Comparison of ENCODE assay signal across 8 cellular contexts in genomic region chr2:152611458-152612231, GRCh38.
A peak's percentile ranks its signal among the peaks of the same experiment; 100 is the strongest.
DNase-seq lines count a peak whose midpoint lies in the region; ATAC-seq and TF ChIP-seq lines count a peak whose summit lies in the region.

No MANE protein-coding gene starts in this region.

- H3K27me3 Mint-ChIP-seq in CD4-positive, CD25-positive, alpha-beta regulatory T cell, result peaks cover 16% of the 10 kb centered on the region
- peaks cover 3% of the 10 kb centered on the region for H3K27me3 Mint-ChIP-seq in activated T-helper 1 cell treated with anti-CD3 and anti-CD28 coated beads, Interleukin-12 subunit alpha, Interleukin-12 subunit beta, Interleukin-2, Interleukin-4 antibody, amounts not matched to agents 30 ng/mL and 10 ng/mL and 1 ng/mL, durations not matched to agents 14 hours and 24 hours and 36 hours (ENCODE audit: insufficient read depth)

- H3K4me1 Mint-ChIP-seq in CD4-positive, CD25-positive, alpha-beta regulatory T cell, result peaks cover 0 to 3% (median 0%) of the 10 kb centered on the region in 4 donors
- peaks cover 33% of the 10 kb centered on the region for H3K4me1 Mint-ChIP-seq in activated T-helper 1 cell treated with anti-CD3 and anti-CD28 coated beads, Interleukin-12 subunit alpha, Interleukin-12 subunit beta, Interleukin-2, Interleukin-4 antibody, amounts not matched to agents 30 ng/mL and 10 ng/mL and 1 ng/mL, durations not matched to agents 14 hours and 24 hours and 36 hours (ENCODE audit: low read depth)

- peaks cover 7% of the 10 kb centered on the region for H3K27me3 ChIP-seq in CD4-positive, CD25-positive, alpha-beta regulatory T cell (ENCODE audit: control insufficient read depth, insufficient read depth, low read length)
- no peaks in the 10 kb centered on the region for H3K27me3 ChIP-seq in kidney epithelial cell (ENCODE audit: control insufficient read depth, insufficient read depth, low read length)
- H3K27me3 ChIP-seq in tibial artery, result no peaks in the 10 kb centered on the region

- POLR2A ChIA-PET in HEK293T (lab: Yijun Ruan, JAX), result no interaction called here

- peak; percentile 27 for TF ChIP-seq CTCF in kidney epithelial cell (IDR thresholded peaks at IDR 0.05; ENCODE audit: insufficient read depth, low read length, poor library complexity, severe bottlenecking)
- no peak for TF ChIP-seq CTCF in tibial artery (IDR thresholded peaks at IDR 0.05)

- H3K27ac ChIP-seq in CD4-positive, CD25-positive, alpha-beta regulatory T cell (ENCODE audit: insufficient read depth, low read length, poor library complexity, severe bottlenecking), result no peak overlapping the region
- peak overlapping the region in 1 of 2 donors; percentile 39 for H3K27ac ChIP-seq in tibial artery

- CTCF ChIA-PET in HEK293T (lab: Yijun Ruan, JAX), result no interaction called here

- H3K4me1 ChIP-seq in CD4-positive, CD25-positive, alpha-beta regulatory T cell (ENCODE audit: control insufficient read depth, insufficient read depth, low read length, poor library complexity, severe bottlenecking), result no peaks in the 10 kb centered on the region
- peaks cover 0 to 6% (median 3%) of the 10 kb centered on the region in 4 donors for H3K4me1 ChIP-seq in tibial artery

- H3K36me3 Mint-ChIP-seq in CD4-positive, CD25-positive, alpha-beta regulatory T cell, result no peaks in the 10 kb centered on the region
- peaks cover 3% of the 10 kb centered on the region for H3K36me3 Mint-ChIP-seq in activated T-helper 1 cell treated with anti-CD3 and anti-CD28 coated beads, Interleukin-12 subunit alpha, Interleukin-12 subunit beta, Interleukin-2, Interleukin-4 antibody, amounts not matched to agents 30 ng/mL and 10 ng/mL and 1 ng/mL, durations not matched to agents 14 hours and 24 hours and 36 hours (ENCODE audit: low read depth)

- H3K36me3 ChIP-seq in CD4-positive, CD25-positive, alpha-beta regulatory T cell (ENCODE audit: control insufficient read depth, insufficient read depth, low read length), result no peaks in the 10 kb centered on the region
- no peaks in the 10 kb centered on the region for H3K36me3 ChIP-seq in kidney epithelial cell (ENCODE audit: control insufficient read depth, insufficient read depth, low read length)
- H3K36me3 ChIP-seq in tibial artery, result peaks cover 0 to 26% (median 21%) of the 10 kb centered on the region in 3 donors

- no peak overlapping the region for H3K27ac Mint-ChIP-seq in CD4-positive, CD25-positive, alpha-beta regulatory T cell
- peak overlapping the region; percentile 18 for H3K27ac Mint-ChIP-seq in activated T-helper 1 cell treated with anti-CD3 and anti-CD28 coated beads, Interleukin-12 subunit alpha, Interleukin-12 subunit beta, Interleukin-2, Interleukin-4 antibody, amounts not matched to agents 30 ng/mL and 10 ng/mL and 1 ng/mL, durations not matched to agents 14 hours and 24 hours and 36 hours

- H3K9me3 ChIP-seq in CD4-positive, CD25-positive, alpha-beta regulatory T cell (ENCODE audit: control insufficient read depth in 2 of 2, low read length in 2 of 2), result no peaks in the 10 kb centered on the region
- no peaks in the 10 kb centered on the region for H3K9me3 ChIP-seq in tibial artery

- no peak for DNase-seq in CD4-positive, CD25-positive, alpha-beta regulatory T cell
- DNase-seq in activated T-helper 1 cell treated with anti-CD3 and anti-CD28 coated beads, Interleukin-12 subunit alpha, Interleukin-12 subunit beta, Interleukin-2, Interleukin-4 antibody, amounts not matched to agents 30 ng/mL and 10 ng/mL and 1 ng/mL, durations not matched to agents 14 hours and 24 hours and 36 hours (ENCODE audit: low spot score), result no peak
- peak; percentile 54 for DNase-seq in kidney epithelial cell (ENCODE audit: low read depth)
- peak; percentile 73 to 74 for DNase-seq in tibial artery
- no peak for DNase-seq in HEK293T (ENCODE audit: extremely low spot score)
- no peak for DNase-seq in occipital lobe (lab: John Stamatoyannopoulos, UW)

- no peak overlapping the region for H3K4me3 ChIP-seq in CD4-positive, CD25-positive, alpha-beta regulatory T cell (ENCODE audit: low read depth, low read length)
- no peak overlapping the region for H3K4me3 ChIP-seq in kidney epithelial cell (ENCODE audit: low read depth, low read length)
- H3K4me3 ChIP-seq in tibial artery, result no peak overlapping the region

- intact Hi-C loops in activated T-helper 1 cell treated with anti-CD3 and anti-CD28 coated beads, Interleukin-12 subunit alpha, Interleukin-12 subunit beta, Interleukin-2, Interleukin-4 antibody, amounts not matched to agents 30 ng/mL and 10 ng/mL and 1 ng/mL, durations not matched to agents 14 hours and 24 hours and 36 hours (cut with micrococcal nuclease), result loop anchor here (5.0 kb wide), 2 partner anchors 39 to 274 kb away; partner anchors contain the start of gene FMNL2
- intact Hi-C loops in tibial artery (cut with DNase I; ENCODE audit: low total_unique reads), result no loop called here

- ATAC-seq in CD4-positive, CD25-positive, alpha-beta regulatory T cell (ENCODE audit: low read depth in 2 of 2), result peak; percentile 11 to 37
- ATAC-seq in GM21367 (IDR thresholded peaks at IDR 0.05; ENCODE audit: unreplicated experiment) (peak; percentile 85), HG03521 (IDR thresholded peaks at IDR 0.05; ENCODE audit: unreplicated experiment) (peak; percentile 81)

- no peaks in the 10 kb centered on the region for H3K9me3 Mint-ChIP-seq in CD4-positive, CD25-positive, alpha-beta regulatory T cell
- no peaks in the 10 kb centered on the region for H3K9me3 Mint-ChIP-seq in activated T-helper 1 cell treated with anti-CD3 and anti-CD28 coated beads, Interleukin-12 subunit alpha, Interleukin-12 subunit beta, Interleukin-2, Interleukin-4 antibody, amounts not matched to agents 30 ng/mL and 10 ng/mL and 1 ng/mL, durations not matched to agents 14 hours and 24 hours and 36 hours

- H3K4me3 Mint-ChIP-seq in CD4-positive, CD25-positive, alpha-beta regulatory T cell, result no peak overlapping the region
- H3K4me3 Mint-ChIP-seq in activated T-helper 1 cell treated with anti-CD3 and anti-CD28 coated beads, Interleukin-12 subunit alpha, Interleukin-12 subunit beta, Interleukin-2, Interleukin-4 antibody, amounts not matched to agents 30 ng/mL and 10 ng/mL and 1 ng/mL, durations not matched to agents 14 hours and 24 hours and 36 hours, result peak overlapping the region; percentile 6

TF ChIP-seq in HEK293T, 16 proteins besides CTCF, POLR2A, EP300 and RAD21:
- TF ChIP-seq FOXM1 (IDR thresholded peaks at IDR 0.05; ENCODE audit: borderline replicate concordance) (no peak), FOXA1 (IDR thresholded peaks at IDR 0.05) (no peak), PKNOX1 (IDR thresholded peaks at IDR 0.05) (no peak), ELF4 (IDR thresholded peaks at IDR 0.05) (no peak), ZNF384 (IDR thresholded peaks at IDR 0.05) (no peak), TARDBP (IDR thresholded peaks at IDR 0.05) (no peak), NFRKB (IDR thresholded peaks at IDR 0.05) (no peak), ARNT (IDR thresholded peaks at IDR 0.05) (no peak), FOXK2 (IDR thresholded peaks at IDR 0.05) (no peak), BHLHE40 (IDR thresholded peaks at IDR 0.05; ENCODE audit: borderline replicate concordance) (no peak), LEF1 (IDR thresholded peaks at IDR 0.05; ENCODE audit: borderline replicate concordance) (no peak), SP1 (IDR thresholded peaks at IDR 0.05) (no peak)

Comparison
In these comparisons a context has a peak if more than half of its experiments do, and no peak if none do; other contexts are left out.
1. ATAC-seq: peak in every context shown above with its lines; median percentile 85 in GM21367; 81 in HG03521; 24 in CD4-positive, CD25-positive, alpha-beta regulatory T cell.
2. DNase-seq: peak in kidney epithelial cell (single experiment) and tibial artery (2 of 2); none in CD4-positive, CD25-positive, alpha-beta regulatory T cell (0 of 3), activated T-helper 1 cell treated with anti-CD3 and anti-CD28 coated beads, Interleukin-12 subunit alpha, Interleukin-12 subunit beta, Interleukin-2, Interleukin-4 antibody, amounts not matched to agents 30 ng/mL and 10 ng/mL and 1 ng/mL, durations not matched to agents 14 hours and 24 hours and 36 hours (single experiment), HEK293T (single experiment) and occipital lobe (single experiment).